Comparison of ENCODE assay signal across 19 cellular contexts in genomic region chr11:69663326-69663725, GRCh38. TPM values are rescaled to one million over a fixed set of nuclear protein-coding genes. Genes with fewer than 3 reads are reported as not detected.
"Had no signal": no experiment of that assay in that cellular context is flagged by ENCODE, and none has a peak within 500 bp of the region (broad histone marks: within the 10 kb centered on the region; RNA-seq: fewer than 3 reads in every experiment).

No MANE protein-coding gene starts in this region.

- DNase-seq: activated CD4-positive, alpha-beta T cell treated with anti-CD3 and anti-CD28 coated beads for 36 hours; activated CD4-positive, alpha-beta T cell treated with anti-CD3 and anti-CD28 coated beads, Interleukin-2, amount 50 U/mL, for 48 hours; activated naive CD4-positive, alpha-beta T cell treated with Interleukin-2 at 50 U/mL for 16 hours; activated naive CD8-positive, alpha-beta T cell treated with anti-CD3 and anti-CD28 coated beads, Interleukin-2, amount 50 U/mL, for 24 hours; anterior cingulate cortex; brain microvascular endothelial cell; esophagus squamous epithelium; heart right ventricle; kidney glomerular epithelial cell; mesendoderm; stimulated activated CD4-positive, alpha-beta T cell treated with anti-CD3 and anti-CD28 coated beads, Interleukin-2, amount 100 ng/mL, for 24 hours; stimulated activated naive CD8-positive, alpha-beta T cell treated with anti-CD3 and anti-CD28 coated beads, Interleukin-15, Interleukin-2, amounts not matched to agents 100 U/mL and 50 U/mL, for 24 hours; T-helper 2 cell had no signal

- H3K27me3 Mint-ChIP-seq: activated CD4-positive, alpha-beta T cell treated with anti-CD3 and anti-CD28 coated beads for 36 hours; activated naive CD8-positive, alpha-beta T cell treated with anti-CD3 and anti-CD28 coated beads, Interleukin-2, amount 50 U/mL, for 24 hours; central memory CD8-positive, alpha-beta T cell; naive thymus-derived CD8-positive, alpha-beta T cell had no signal

- ATAC-seq: activated CD4-positive, alpha-beta T cell treated with anti-CD3 and anti-CD28 coated beads for 36 hours; activated naive CD8-positive, alpha-beta T cell treated with anti-CD3 and anti-CD28 coated beads, Interleukin-2, amount 50 U/mL, for 24 hours; left ventricle myocardium superior; naive thymus-derived CD8-positive, alpha-beta T cell; stimulated activated naive CD8-positive, alpha-beta T cell treated with anti-CD3 and anti-CD28 coated beads, Interleukin-15, Interleukin-2, amounts not matched to agents 100 U/mL and 50 U/mL, for 24 hours had no signal

- H3K9me3 Mint-ChIP-seq: activated naive CD8-positive, alpha-beta T cell treated with anti-CD3 and anti-CD28 coated beads, Interleukin-2, amount 50 U/mL, for 24 hours; central memory CD8-positive, alpha-beta T cell; naive thymus-derived CD8-positive, alpha-beta T cell had no signal

- H3K27ac Mint-ChIP-seq: activated CD4-positive, alpha-beta T cell treated with anti-CD3 and anti-CD28 coated beads for 36 hours; activated naive CD8-positive, alpha-beta T cell treated with anti-CD3 and anti-CD28 coated beads, Interleukin-2, amount 50 U/mL, for 24 hours had no signal

- H3K4me1 Mint-ChIP-seq: activated CD4-positive, alpha-beta T cell treated with anti-CD3 and anti-CD28 coated beads for 36 hours; activated naive CD8-positive, alpha-beta T cell treated with anti-CD3 and anti-CD28 coated beads, Interleukin-2, amount 50 U/mL, for 24 hours had no signal

- H3K9me3 ChIP-seq: esophagus squamous epithelium, heart right ventricle, tibial nerve had no signal

- H3K27me3 ChIP-seq: brain microvascular endothelial cell, esophagus squamous epithelium, heart right ventricle, tibial nerve had no signal

- H3K4me3 Mint-ChIP-seq: activated CD4-positive, alpha-beta T cell treated with anti-CD3 and anti-CD28 coated beads for 36 hours; activated naive CD8-positive, alpha-beta T cell treated with anti-CD3 and anti-CD28 coated beads, Interleukin-2, amount 50 U/mL, for 24 hours; central memory CD8-positive, alpha-beta T cell; naive thymus-derived CD8-positive, alpha-beta T cell had no signal

- H3K27ac ChIP-seq: brain microvascular endothelial cell, coronary artery, esophagus squamous epithelium, heart right ventricle, tibial nerve had no signal

- H3K4me3 ChIP-seq: coronary artery, esophagus squamous epithelium, heart right ventricle, tibial nerve had no signal

RNA-seq across cellular contexts. Expression of gene FGF19, which starts 40.5 kb away (rescaled TPM):
- total RNA-seq: esophagus squamous epithelium; heart right ventricle; left ventricle myocardium superior; naive thymus-derived CD8-positive, alpha-beta T cell; renal cortical epithelial cell; tibial nerve had no signal
- polyA plus RNA-seq: heart right ventricle; naive thymus-derived CD8-positive, alpha-beta T cell had no signal
